Comparison of ENCODE assay signal across 9 cellular contexts in genomic region chr6:2768696-2769095, GRCh38. TPM values are rescaled to one million over a fixed set of nuclear protein-coding genes. Genes with fewer than 3 reads are reported as not detected.
A peak's percentile ranks its signal among the peaks of the same experiment; 100 is the strongest.
DNase-seq lines count a peak whose midpoint lies in the region; ATAC-seq and TF ChIP-seq lines count a peak whose summit lies in the region.
"Had no signal": no experiment of that assay in that cellular context is flagged by ENCODE, and none has a peak within 500 bp of the region (broad histone marks: within the 10 kb centered on the region; RNA-seq: fewer than 3 reads in every experiment).

No MANE protein-coding gene starts in this region.

- no peaks in the 10 kb centered on the region for H3K27me3 ChIP-seq in left ventricle myocardium inferior (ENCODE audit: low read depth)
- no peaks in the 10 kb centered on the region for H3K27me3 ChIP-seq in thoracic aorta (replicated peaks; ENCODE audit: insufficient read depth)

- intact Hi-C loops in left ventricle myocardium inferior (cut with micrococcal nuclease) (no loop called here), Right ventricle myocardium inferior (cut with DNase I) (no loop called here)

- H3K36me3 Mint-ChIP-seq in glutamatergic neuron (ENCODE audit: unreplicated experiment): no peaks in the 10 kb centered on the region

- DNase-seq in left ventricle myocardium inferior (no peak), Right ventricle myocardium inferior (ENCODE audit: missing footprints) (no peak), glutamatergic neuron (no peak), thoracic aorta (ENCODE audit: low spot score) (no peak), NCI-H446 treated with DMSO at 0.1 percent for 48 hours (lab: John Stamatoyannopoulos, UW) (no peak)
- DNase-seq: Kasumi-1 had no signal

- ATAC-seq in Right ventricle myocardium inferior (no peak), thoracic aorta (ENCODE audit: insufficient number of reproducible peaks, low FRiP score, low read depth) (no peak), HG03159 (IDR thresholded peaks at IDR 0.05; ENCODE audit: unreplicated experiment) (no peak), HG03196 (IDR thresholded peaks at IDR 0.05; ENCODE audit: unreplicated experiment) (no peak)

- H3K9me3 ChIP-seq in left ventricle myocardium inferior (replicated peaks): no peaks in the 10 kb centered on the region
- no peaks in the 10 kb centered on the region for H3K9me3 ChIP-seq in thoracic aorta

- H3K4me3 Mint-ChIP-seq in glutamatergic neuron (ENCODE audit: unreplicated experiment): peak overlapping the region; percentile 95

- H3K9me3 Mint-ChIP-seq in glutamatergic neuron (ENCODE audit: unreplicated experiment): peaks cover 13% of the 10 kb centered on the region

- H3K27ac ChIP-seq in left ventricle myocardium inferior (replicated peaks) (peak overlapping the region; percentile 99), thoracic aorta (peak overlapping the region in 1 of 2 donors; percentile 99)

- H3K4me3 ChIP-seq in left ventricle myocardium inferior (peak overlapping the region; percentile 85), WI38 (ENCODE audit: low read depth, low read length) (peak overlapping the region; percentile 93), thoracic aorta (peak overlapping the region; percentile 94)

- no peak for TF ChIP-seq CTCF in left ventricle myocardium inferior (IDR thresholded peaks at IDR 0.05; ENCODE audit: borderline replicate concordance)
- TF ChIP-seq CTCF in WI38 (IDR thresholded peaks at IDR 0.05; ENCODE audit: low read depth, low read length): no peak
- no peak for TF ChIP-seq CTCF in glutamatergic neuron (IDR thresholded peaks at IDR 0.05; ENCODE audit: partially characterized antibody, unreplicated experiment)
- TF ChIP-seq CTCF in thoracic aorta (IDR thresholded peaks at IDR 0.05): no peak

- peaks cover 7% of the 10 kb centered on the region for H3K27me3 Mint-ChIP-seq in glutamatergic neuron (ENCODE audit: unreplicated experiment)

- H3K36me3 ChIP-seq in left ventricle myocardium inferior (peaks cover 10% of the 10 kb centered on the region), thoracic aorta (no peaks in the 10 kb centered on the region)

- peak overlapping the region; percentile 24 for H3K27ac Mint-ChIP-seq in glutamatergic neuron (ENCODE audit: unreplicated experiment)

- H3K4me1 ChIP-seq in left ventricle myocardium inferior (peaks cover 86% of the 10 kb centered on the region), thoracic aorta (ENCODE audit: control insufficient read depth in 1 of 2, low read depth in 2 of 2) (peaks cover 30 to 63% of the 10 kb centered on the region in 2 donors)

- H3K4me1 Mint-ChIP-seq in glutamatergic neuron (ENCODE audit: low read depth, unreplicated experiment): peaks cover 30% of the 10 kb centered on the region

RNA-seq across cellular contexts. Expression of gene WRNIP1, which starts 3.5 kb away (rescaled TPM):
- total RNA-seq in left ventricle myocardium inferior (39.4 TPM), Right ventricle myocardium inferior (40.8 TPM), glutamatergic neuron (ENCODE audit: unreplicated experiment) (46.5 TPM), thoracic aorta (10 to 100 TPM; 87.8 to 93.3 TPM)

RNA-seq across cellular contexts. Expression of gene MYLK4, which starts 18.0 kb away (rescaled TPM):
- total RNA-seq in left ventricle myocardium inferior: 1.2 TPM
- total RNA-seq in Right ventricle myocardium inferior: 2.0 TPM
- total RNA-seq in glutamatergic neuron (ENCODE audit: unreplicated experiment): 0.49 TPM
- 1 to 10 TPM in 1 of 2 donors, under 1 TPM in 1; 0.68 to 2.0 TPM for total RNA-seq in thoracic aorta
